ENCODE assay signal across 22 cellular contexts in the genomic region with DNA sequence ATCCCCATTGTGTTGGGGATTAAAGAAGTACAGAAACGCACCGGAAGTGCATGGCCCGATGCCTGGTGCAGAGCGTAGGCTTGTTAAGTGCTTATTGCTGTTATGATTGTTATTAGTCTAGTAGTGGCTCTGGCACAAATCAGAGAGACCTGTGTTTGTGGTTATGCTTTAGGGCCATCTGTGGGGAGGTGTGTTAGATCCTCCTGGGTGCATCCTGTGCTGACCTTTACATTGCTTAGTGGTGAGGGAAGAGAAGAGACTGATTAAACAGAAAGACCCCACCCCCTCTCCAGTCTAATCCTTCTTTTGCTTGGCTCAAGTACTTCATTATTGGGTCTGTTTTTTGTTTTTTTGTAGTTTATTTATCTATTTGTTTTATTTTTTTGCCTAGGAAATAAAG.
DNase-seq lines count a peak whose midpoint lies in the region; ATAC-seq and TF ChIP-seq lines count a peak whose summit lies in the region.
"Had no signal": no experiment of that assay in that cellular context is flagged by ENCODE, and none has a peak within 500 bp of the region (broad histone marks: within the 10 kb centered on the region; RNA-seq: fewer than 3 reads in every experiment).

No MANE protein-coding gene starts in this region.

- intact Hi-C loops in left ventricle myocardium inferior (cut with micrococcal nuclease) (no loop called here), right cardiac atrium (cut with DNase I) (no loop called here)

- no peak overlapping the region for H3K9ac ChIP-seq in endodermal cell (ENCODE audit: extremely low read depth, low read length, poor library complexity, severe bottlenecking)

- H3K9me3 ChIP-seq in left ventricle myocardium inferior (replicated peaks) (no peaks in the 10 kb centered on the region), right cardiac atrium (ENCODE audit: control insufficient read depth, low read length) (no peaks in the 10 kb centered on the region), endodermal cell (ENCODE audit: control insufficient read depth, low read length) (no peaks in the 10 kb centered on the region)
- H3K9me3 ChIP-seq: A549 had no signal

- 65% methylated on average over 4 of the region's 4 CpGs for WGBS in right cardiac atrium
- WGBS in endodermal cell (ENCODE audit: insufficient coverage in 1 of 2, insufficient read length in 1 of 2), 2 experiments, result 93% methylated on average over 4 of the region's 4 CpGs; no CpG with 5 or more reads in 1 of the 2 experiments

- no peak overlapping the region for H3K27ac Mint-ChIP-seq in endodermal cell
- H3K27ac Mint-ChIP-seq: CD4-positive, alpha-beta T cell had no signal

- H3K4me1 ChIP-seq in left ventricle myocardium inferior (peaks cover 62% of the 10 kb centered on the region), right cardiac atrium (ENCODE audit: control insufficient read depth, insufficient read depth, low read length) (peaks cover 20% of the 10 kb centered on the region), endodermal cell (ENCODE audit: control insufficient read depth, insufficient read depth, low read length) (no peaks in the 10 kb centered on the region)

- no peak for ATAC-seq in right cardiac atrium
- ATAC-seq in SK-N-SH treated with all-trans-retinoic acid at 6 μM for 48 hours, result no peak
- ATAC-seq: A549, K562, PC-3 had no signal

- H3K9me3 Mint-ChIP-seq in endodermal cell, result no peaks in the 10 kb centered on the region
- H3K9me3 Mint-ChIP-seq: CD4-positive, alpha-beta T cell had no signal

- peak overlapping the region; percentile 77 for H3K27ac ChIP-seq in left ventricle myocardium inferior (replicated peaks)
- no peak overlapping the region for H3K27ac ChIP-seq in right cardiac atrium (ENCODE audit: low read length)
- H3K27ac ChIP-seq in endodermal cell (ENCODE audit: low read depth, low read length), result no peak overlapping the region
- H3K27ac ChIP-seq: A549 had no signal

- H3K36me3 ChIP-seq in left ventricle myocardium inferior (no peaks in the 10 kb centered on the region), endodermal cell (ENCODE audit: control insufficient read depth, insufficient read depth, low read length) (no peaks in the 10 kb centered on the region), H7 (replicated peaks; ENCODE audit: control insufficient read depth, insufficient read depth, low read length) (no peaks in the 10 kb centered on the region)

- TF ChIP-seq CTCF in left ventricle myocardium inferior (IDR thresholded peaks at IDR 0.05; ENCODE audit: borderline replicate concordance) (no peak), endodermal cell (conservative IDR thresholded peaks at IDR 0.05) (no peak)

- peaks cover 5% of the 10 kb centered on the region for H3K27me3 ChIP-seq in left ventricle myocardium inferior (ENCODE audit: low read depth)
- H3K27me3 ChIP-seq in right cardiac atrium (ENCODE audit: control insufficient read depth, insufficient read depth), result no peaks in the 10 kb centered on the region
- no peaks in the 10 kb centered on the region for H3K27me3 ChIP-seq in endodermal cell (ENCODE audit: control insufficient read depth, insufficient read depth, low read length, poor library complexity, severe bottlenecking)
- no peaks in the 10 kb centered on the region for H3K27me3 ChIP-seq in H7 (ENCODE audit: control insufficient read depth, insufficient read depth, low read length)

- H3K36me3 Mint-ChIP-seq in endodermal cell (ENCODE audit: low read depth), result no peaks in the 10 kb centered on the region

- H3K27me3 Mint-ChIP-seq in endodermal cell (ENCODE audit: insufficient read depth), result no peaks in the 10 kb centered on the region
- H3K27me3 Mint-ChIP-seq: CD4-positive, alpha-beta T cell had no signal

- DNase-seq in left ventricle myocardium inferior (no peak), right cardiac atrium (no peak), endodermal cell (peak; percentile 37), H7 (no peak), NCI-H1105 (lab: John Stamatoyannopoulos, UW) (no peak)
- DNase-seq in stimulated activated CD4-positive, alpha-beta T cell treated with anti-CD3 and anti-CD28 coated beads, Interleukin-15, amount 100 ng/mL, for 24 hours, result no peak
- DNase-seq: CD4-positive, alpha-beta T cell; COR-L47; DMS79; GOT3; MM.1S; NCI-H1092; NCI-H1436 treated with DMSO at 0.1 percent for 48 hours; NCI-H1930; NCI-H226; NCI-H510A treated with DMSO at 0.1 percent for 48 hours; NCI-H774; PC-3; Right ventricle myocardium superior had no signal

- no peak overlapping the region for H3K4me3 Mint-ChIP-seq in endodermal cell
- H3K4me3 Mint-ChIP-seq: CD4-positive, alpha-beta T cell had no signal

- peaks cover 56% of the 10 kb centered on the region for H3K4me1 Mint-ChIP-seq in endodermal cell

- H3K4me3 ChIP-seq in left ventricle myocardium inferior (no peak overlapping the region), right cardiac atrium (ENCODE audit: low read length) (no peak overlapping the region), endodermal cell (ENCODE audit: low read length) (no peak overlapping the region), H7 (ENCODE audit: insufficient read depth, low read depth, low read length) (no peak overlapping the region)
- H3K4me3 ChIP-seq: A549, K562 had no signal

TF ChIP-seq in SK-N-SH treated with all-trans-retinoic acid at 6 μM for 48 hours, 23 proteins besides CTCF, POLR2A, EP300 and RAD21:
- TF ChIP-seq ZFP30 (CRISPR knock-in tag; IDR thresholded peaks at IDR 0.05) (no peak), BACH2 (CRISPR knock-in tag; IDR thresholded peaks at IDR 0.05; ENCODE audit: borderline replicate concordance) (no peak), TCF4 (CRISPR knock-in tag; IDR thresholded peaks at IDR 0.05; ENCODE audit: borderline replicate concordance) (no peak), ZNF70 (CRISPR knock-in tag; IDR thresholded peaks at IDR 0.05) (peak; percentile 80), TOX (CRISPR knock-in tag; IDR thresholded peaks at IDR 0.05; ENCODE audit: borderline replicate concordance) (no peak), ZNF565 (CRISPR knock-in tag; conservative IDR thresholded peaks at IDR 0.05; ENCODE audit: low read depth) (no peak), ZNF8 (CRISPR knock-in tag; IDR thresholded peaks at IDR 0.05) (no peak)
- TF ChIP-seq, protein P1, sequence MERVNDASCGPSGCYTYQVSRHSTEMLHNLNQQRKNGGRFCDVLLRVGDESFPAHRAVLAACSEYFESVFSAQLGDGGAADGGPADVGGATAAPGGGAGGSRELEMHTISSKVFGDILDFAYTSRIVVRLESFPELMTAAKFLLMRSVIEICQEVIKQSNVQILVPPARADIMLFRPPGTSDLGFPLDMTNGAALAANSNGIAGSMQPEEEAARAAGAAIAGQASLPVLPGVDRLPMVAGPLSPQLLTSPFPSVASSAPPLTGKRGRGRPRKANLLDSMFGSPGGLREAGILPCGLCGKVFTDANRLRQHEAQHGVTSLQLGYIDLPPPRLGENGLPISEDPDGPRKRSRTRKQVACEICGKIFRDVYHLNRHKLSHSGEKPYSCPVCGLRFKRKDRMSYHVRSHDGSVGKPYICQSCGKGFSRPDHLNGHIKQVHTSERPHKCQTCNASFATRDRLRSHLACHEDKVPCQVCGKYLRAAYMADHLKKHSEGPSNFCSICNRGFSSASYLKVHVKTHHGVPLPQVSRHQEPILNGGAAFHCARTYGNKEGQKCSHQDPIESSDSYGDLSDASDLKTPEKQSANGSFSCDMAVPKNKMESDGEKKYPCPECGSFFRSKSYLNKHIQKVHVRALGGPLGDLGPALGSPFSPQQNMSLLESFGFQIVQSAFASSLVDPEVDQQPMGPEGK (CRISPR knock-in tag; IDR thresholded peaks at IDR 0.05; ENCODE audit: borderline replicate concordance), result no peak
